30 cellular contexts compared by ENCODE assay signal in the genomic region with DNA sequence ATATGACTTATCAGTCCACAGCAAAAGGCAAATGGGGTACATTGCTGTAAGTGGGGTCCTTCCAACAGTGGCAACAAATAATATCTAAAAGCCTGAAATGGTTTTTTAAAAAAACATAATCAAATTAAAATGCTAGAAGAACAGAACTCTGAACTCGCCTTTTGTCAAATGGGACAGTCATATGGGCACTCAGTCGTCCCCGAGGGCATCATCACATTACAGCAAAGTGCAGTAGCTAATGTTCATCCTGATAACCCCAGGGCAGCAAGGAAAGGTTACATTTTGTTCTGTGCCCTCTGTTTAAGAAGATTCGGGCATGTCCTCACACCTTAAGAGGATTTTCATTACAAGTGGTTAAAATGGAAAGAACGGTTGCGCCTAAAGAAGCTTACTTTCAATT.
DNase-seq lines count a peak whose midpoint lies in the region; ATAC-seq and TF ChIP-seq lines count a peak whose summit lies in the region.
"Had no signal": no experiment of that assay in that cellular context is flagged by ENCODE, and none has a peak within 500 bp of the region (broad histone marks: within the 10 kb centered on the region; RNA-seq: fewer than 3 reads in every experiment).

No MANE protein-coding gene starts in this region.

- WGBS in right cardiac atrium: 87% methylated on average over 6 of the region's 6 CpGs

- intact Hi-C loops in right cardiac atrium (cut with DNase I): no loop called here

- H3K36me3 Mint-ChIP-seq in glutamatergic neuron (ENCODE audit: unreplicated experiment): no peaks in the 10 kb centered on the region
- H3K36me3 Mint-ChIP-seq: CD14-positive monocyte; CD4-positive, alpha-beta memory T cell; CD4-positive, CD25-positive, alpha-beta regulatory T cell; CD8-positive, alpha-beta T cell had no signal

- no peak for TF ChIP-seq CTCF in BE2C (IDR thresholded peaks at IDR 0.05; ENCODE audit: low read depth, low read length)
- TF ChIP-seq CTCF in glutamatergic neuron (IDR thresholded peaks at IDR 0.05; ENCODE audit: partially characterized antibody, unreplicated experiment): no peak

- H3K4me1 Mint-ChIP-seq in glutamatergic neuron (ENCODE audit: low read depth, unreplicated experiment): peaks cover 23% of the 10 kb centered on the region
- H3K4me1 Mint-ChIP-seq: B cell; CD14-positive monocyte; CD4-positive, alpha-beta memory T cell; CD4-positive, CD25-positive, alpha-beta regulatory T cell; CD8-positive, alpha-beta memory T cell had no signal

- no peaks in the 10 kb centered on the region for H3K27me3 Mint-ChIP-seq in glutamatergic neuron (ENCODE audit: unreplicated experiment)
- H3K27me3 Mint-ChIP-seq: B cell; CD4-positive, alpha-beta memory T cell; CD4-positive, alpha-beta T cell; CD4-positive, CD25-positive, alpha-beta regulatory T cell; CD8-positive, alpha-beta memory T cell had no signal

- H3K9me3 ChIP-seq in BE2C (no peaks in the 10 kb centered on the region), right cardiac atrium (ENCODE audit: control insufficient read depth, low read length) (no peaks in the 10 kb centered on the region)
- H3K9me3 ChIP-seq: A549, Caco-2 had no signal

- no peaks in the 10 kb centered on the region for H3K36me3 ChIP-seq in BE2C
- H3K36me3 ChIP-seq: BLaER1; BLaER1 treated with 17β-estradiol and CSF1 and Interleukin-3, amounts not matched to agents 10 nM and 100 nM had no signal

- peaks cover 4% of the 10 kb centered on the region for H3K9me3 Mint-ChIP-seq in glutamatergic neuron (ENCODE audit: unreplicated experiment)

- H3K27me3 ChIP-seq in BE2C (no peaks in the 10 kb centered on the region), right cardiac atrium (ENCODE audit: control insufficient read depth, insufficient read depth) (no peaks in the 10 kb centered on the region)
- H3K27me3 ChIP-seq: BLaER1; BLaER1 treated with 17β-estradiol and CSF1 and Interleukin-3, amounts not matched to agents 10 nM and 100 nM had no signal

- H3K4me1 ChIP-seq in BE2C: peaks cover 13% of the 10 kb centered on the region
- H3K4me1 ChIP-seq in right cardiac atrium (ENCODE audit: control insufficient read depth, insufficient read depth, low read length): no peaks in the 10 kb centered on the region
- H3K4me1 ChIP-seq: A549, BLaER1, Caco-2 had no signal

- ATAC-seq in GM18907 (IDR thresholded peaks at IDR 0.05; ENCODE audit: unreplicated experiment): no peak
- ATAC-seq in right cardiac atrium: no peak
- ATAC-seq: A549; CD8-positive, alpha-beta T cell had no signal

- H3K4me3 Mint-ChIP-seq in glutamatergic neuron (ENCODE audit: unreplicated experiment): no peak overlapping the region
- H3K4me3 Mint-ChIP-seq: B cell; CD14-positive monocyte; CD4-positive, alpha-beta memory T cell; CD4-positive, alpha-beta T cell; CD4-positive, CD25-positive, alpha-beta regulatory T cell; CD8-positive, alpha-beta memory T cell; CD8-positive, alpha-beta T cell had no signal

- DNase-seq in BE2C: peak; percentile 53
- peak; percentile 62 for DNase-seq in glutamatergic neuron
- no peak for DNase-seq in right cardiac atrium
- DNase-seq: 8988T; ACHN; AML-193; C1 segment of cervical spinal cord; Caco-2; Calu3; CD4-positive, alpha-beta memory T cell; CD4-positive, alpha-beta T cell; CD4-positive, CD25-positive, alpha-beta regulatory T cell; CD8-positive, alpha-beta memory T cell; CD8-positive, alpha-beta T cell; COR-L47; DMS 273 treated with DMSO at 0.1 percent for 48 hours; DMS153; DMS53; DMS79; DMS79 treated with DMSO at 0.1 percent for 48 hours; DND-41; EL had no signal

- no peak overlapping the region for H3K4me3 ChIP-seq in BE2C (ENCODE audit: low read depth, low read length)
- H3K4me3 ChIP-seq in right cardiac atrium (ENCODE audit: low read length): no peak overlapping the region
- H3K4me3 ChIP-seq: A549; BLaER1; BLaER1 treated with 17β-estradiol and CSF1 and Interleukin-3, amounts not matched to agents 10 nM and 100 nM had no signal

- peak overlapping the region; percentile 82 for H3K27ac Mint-ChIP-seq in glutamatergic neuron (ENCODE audit: unreplicated experiment)
- H3K27ac Mint-ChIP-seq: B cell; CD14-positive monocyte; CD4-positive, alpha-beta memory T cell; CD4-positive, alpha-beta T cell; CD4-positive, CD25-positive, alpha-beta regulatory T cell; CD8-positive, alpha-beta memory T cell; CD8-positive, alpha-beta T cell had no signal

- H3K27ac ChIP-seq in right cardiac atrium (ENCODE audit: low read length): no peak overlapping the region
- H3K27ac ChIP-seq: 22Rv1; A549; BLaER1; BLaER1 treated with 17β-estradiol and CSF1 and Interleukin-3, amounts not matched to agents 10 nM and 100 nM; C4-2B had no signal

Comparison
In these comparisons a context has a peak if more than half of its experiments do, and no peak if none do; other contexts are left out.
1. DNase-seq: peak in BE2C (single experiment) and glutamatergic neuron (single experiment); none in right cardiac atrium (0 of 3).